In the genomic region with DNA sequence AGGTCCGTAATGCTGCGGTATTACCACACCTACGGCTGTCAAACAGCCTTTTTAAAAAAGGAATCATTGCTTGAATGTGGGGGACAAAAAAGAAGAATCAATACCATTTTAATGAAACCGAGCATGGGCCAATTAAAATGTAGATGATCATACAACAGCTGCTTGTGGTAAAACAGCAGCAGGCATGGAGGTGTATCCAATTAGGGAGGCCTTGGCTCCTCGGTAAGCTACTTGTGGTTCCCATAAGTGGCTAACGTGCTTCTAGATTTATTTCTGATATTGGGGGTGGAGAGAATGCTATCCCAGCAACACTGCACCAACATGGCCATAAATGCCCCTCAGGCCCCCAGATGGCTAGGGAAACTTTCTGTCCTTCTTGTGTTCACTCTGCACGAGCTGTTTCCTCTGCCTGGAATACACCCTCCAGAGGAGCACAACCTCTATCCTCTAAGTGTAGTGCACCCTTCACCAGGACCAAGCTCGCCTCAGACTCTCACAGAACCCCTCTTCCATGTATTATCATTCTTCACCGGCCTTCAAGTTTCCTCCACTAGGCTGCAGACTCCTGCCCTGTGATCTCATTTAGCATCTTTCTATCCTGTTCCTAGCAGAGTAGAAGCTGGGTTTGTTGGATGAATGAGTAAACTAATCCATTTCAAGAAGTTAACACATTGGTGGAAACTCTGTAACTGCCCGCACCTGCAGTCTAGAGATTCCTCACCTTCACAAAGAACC, we compare ENCODE assay signal across 8 cellular contexts. TPM values are rescaled to one million over a fixed set of nuclear protein-coding genes. Genes with fewer than 3 reads are reported as not detected.
DNase-seq lines count a peak whose midpoint lies in the region; ATAC-seq and TF ChIP-seq lines count a peak whose summit lies in the region.

No MANE protein-coding gene starts in this region.

- no peaks in the 10 kb centered on the region for H3K4me1 ChIP-seq in NT2/D1 (ENCODE audit: insufficient read depth, insufficient read length)

- ATAC-seq in esophagus mucosa: peak; percentile 11
- no peak for ATAC-seq in GM18861 (IDR thresholded peaks at IDR 0.05; ENCODE audit: unreplicated experiment)
- ATAC-seq in GM19455 (IDR thresholded peaks at IDR 0.05; ENCODE audit: unreplicated experiment): no peak
- ATAC-seq in GM18505 (IDR thresholded peaks at IDR 0.05; ENCODE audit: unreplicated experiment): no peak

- H3K9ac ChIP-seq in NT2/D1 (ENCODE audit: insufficient read length, low read depth): peak overlapping the region; percentile 98

- peaks cover 38% of the 10 kb centered on the region for H3K36me3 ChIP-seq in NT2/D1 (ENCODE audit: insufficient read depth, insufficient read length, low read length)

- no peaks in the 10 kb centered on the region for H3K27me3 ChIP-seq in NT2/D1 (ENCODE audit: insufficient read depth, insufficient read length)

- no peak for TF ChIP-seq POLR2A in GM18505 (IDR thresholded peaks at IDR 0.05; ENCODE audit: borderline replicate concordance, extremely low read depth, insufficient read depth, insufficient read length)

- H3K9me3 ChIP-seq in NT2/D1 (ENCODE audit: insufficient read depth, low read length): no peaks in the 10 kb centered on the region

- DNase-seq in EL (peak; percentile 61), NT2/D1 (ENCODE audit: low read depth, low spot score) (peak; percentile 22), renal cortical epithelial cell (ENCODE audit: low read depth) (peak; percentile 51), HPDE6-E6E7 (ENCODE audit: extremely low spot score) (no peak)

- H3K4me3 ChIP-seq in NT2/D1 (ENCODE audit: insufficient read length, low read depth): peak overlapping the region; percentile 93

RNA-seq across cellular contexts. Expression of a gene that starts 1.6 kb away (rescaled TPM):
- total RNA-seq in esophagus mucosa (25.3 TPM), renal cortical epithelial cell (34.7 and 114 TPM in 2 replicates)

RNA-seq across cellular contexts. Expression of a gene that starts 53.2 kb away (rescaled TPM):
- total RNA-seq in esophagus mucosa: 28.1 TPM
- 8.7 and 21.4 TPM in 2 replicates for total RNA-seq in renal cortical epithelial cell
